23 cellular contexts compared by ENCODE assay signal in the genomic region with DNA sequence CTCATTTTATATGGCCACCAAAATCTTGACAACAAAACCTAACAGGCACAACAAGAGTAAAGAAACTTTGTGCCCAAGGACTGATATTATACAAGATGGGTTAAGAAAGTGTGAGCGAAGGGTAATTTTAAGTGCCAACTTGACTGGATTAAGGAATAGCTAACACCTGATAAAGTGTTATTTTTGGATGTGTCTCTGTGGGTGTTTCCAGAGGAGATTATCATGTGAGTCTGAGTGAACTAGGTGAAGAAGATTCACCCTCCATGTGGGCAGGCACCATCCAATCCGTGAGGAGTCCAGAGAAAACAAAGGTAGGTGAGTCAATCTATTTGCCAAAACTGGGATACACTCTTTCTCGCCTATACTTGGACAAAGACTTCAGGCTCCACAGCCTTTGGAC.
"Had no signal": no experiment of that assay in that cellular context is flagged by ENCODE, and none has a peak within 500 bp of the region (broad histone marks: within the 10 kb centered on the region; RNA-seq: fewer than 3 reads in every experiment).

No MANE protein-coding gene starts in this region.

- H3K9me3 ChIP-seq: MG63, SJSA1 had no signal

- DNase-seq: IMR-90, Karpas-422, KG1, MG63, NCI-H1092 treated with DMSO at 0.1 percent for 48 hours, NCI-H1436, NCI-H187, NCI-H2029, NCI-H2081 treated with DMSO at 0.1 percent for 48 hours, NCI-H2171, NCI-H226, NCI-H446, NCI-H510A, NCI-H524 treated with DMSO at 0.1 percent for 48 hours, NCI-H69, NCI-H774, Right ventricle myocardium superior, RPMI8226, SIG-M5 had no signal

- H3K4me3 ChIP-seq: MG63, SJSA1, SK-N-MC had no signal

- H3K27ac ChIP-seq: SJSA1, SK-N-MC had no signal

- H3K36me3 ChIP-seq: MG63, SJSA1 had no signal

- H3K27me3 ChIP-seq: MG63, SJSA1 had no signal

- FAIRE-seq: HepG2, RCC 7860 had no signal

- ATAC-seq: HepG2 had no signal

- H3K4me1 ChIP-seq: SJSA1 had no signal
